ENCODE assay signal across 2 cellular contexts in the genomic region with DNA sequence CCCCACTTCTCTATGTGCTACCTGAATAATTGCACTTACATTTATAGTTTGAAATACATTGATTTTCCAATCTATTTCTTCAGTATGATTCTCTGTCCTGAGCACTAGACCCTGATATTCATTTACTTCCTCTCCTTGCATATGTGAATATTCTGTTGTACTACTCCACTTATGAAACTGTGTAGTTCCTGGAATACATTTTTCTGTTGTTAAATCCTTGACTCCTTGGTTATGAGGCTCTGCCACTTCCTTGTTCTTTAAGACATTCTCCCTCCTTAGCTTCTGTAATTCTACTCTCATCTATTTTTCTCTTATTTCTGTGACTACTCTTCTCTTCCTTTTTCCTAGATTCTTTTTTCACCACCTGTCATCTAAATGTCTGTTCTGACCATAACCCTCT.
TF ChIP-seq lines count a peak whose summit lies in the region.

No MANE protein-coding gene starts in this region.

TF ChIP-seq in K562, 482 proteins besides CTCF, POLR2A, EP300 and RAD21 (continued from another document):
- no peak for TF ChIP-seq BRD4 (IDR thresholded peaks at IDR 0.05)

TF ChIP-seq in SK-N-SH treated with all-trans-retinoic acid at 6 μM for 48 hours, 23 proteins besides CTCF, POLR2A, EP300 and RAD21 (continued from another document):
- TF ChIP-seq, protein P1, sequence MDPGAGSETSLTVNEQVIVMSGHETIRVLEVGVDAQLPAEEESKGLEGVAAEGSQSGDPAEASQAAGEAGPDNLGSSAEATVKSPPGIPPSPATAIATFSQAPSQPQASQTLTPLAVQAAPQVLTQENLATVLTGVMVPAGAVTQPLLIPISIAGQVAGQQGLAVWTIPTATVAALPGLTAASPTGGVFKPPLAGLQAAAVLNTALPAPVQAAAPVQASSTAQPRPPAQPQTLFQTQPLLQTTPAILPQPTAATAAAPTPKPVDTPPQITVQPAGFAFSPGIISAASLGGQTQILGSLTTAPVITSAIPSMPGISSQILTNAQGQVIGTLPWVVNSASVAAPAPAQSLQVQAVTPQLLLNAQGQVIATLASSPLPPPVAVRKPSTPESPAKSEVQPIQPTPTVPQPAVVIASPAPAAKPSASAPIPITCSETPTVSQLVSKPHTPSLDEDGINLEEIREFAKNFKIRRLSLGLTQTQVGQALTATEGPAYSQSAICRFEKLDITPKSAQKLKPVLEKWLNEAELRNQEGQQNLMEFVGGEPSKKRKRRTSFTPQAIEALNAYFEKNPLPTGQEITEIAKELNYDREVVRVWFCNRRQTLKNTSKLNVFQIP (CRISPR knock-in tag; IDR thresholded peaks at IDR 0.05; ENCODE audit: borderline replicate concordance, low read depth): no peak
- no peak for TF ChIP-seq OSR1 (CRISPR knock-in tag; IDR thresholded peaks at IDR 0.05)
- no peak for TF ChIP-seq CREB5 (CRISPR knock-in tag; IDR thresholded peaks at IDR 0.05; ENCODE audit: low read depth)
- TF ChIP-seq ZNF8 (CRISPR knock-in tag; IDR thresholded peaks at IDR 0.05): no peak
- TF ChIP-seq RARB (CRISPR knock-in tag; IDR thresholded peaks at IDR 0.05): no peak
- TF ChIP-seq ZNF70 (CRISPR knock-in tag; IDR thresholded peaks at IDR 0.05): no peak
- no peak for TF ChIP-seq TCF4 (CRISPR knock-in tag; IDR thresholded peaks at IDR 0.05; ENCODE audit: borderline replicate concordance)
- TF ChIP-seq BACH2 (CRISPR knock-in tag; IDR thresholded peaks at IDR 0.05; ENCODE audit: borderline replicate concordance): no peak
- no peak for TF ChIP-seq ARNTL (CRISPR knock-in tag; IDR thresholded peaks at IDR 0.05; ENCODE audit: borderline replicate concordance, low read depth)
- no peak for TF ChIP-seq ZNF565 (CRISPR knock-in tag; conservative IDR thresholded peaks at IDR 0.05; ENCODE audit: low read depth)
- TF ChIP-seq, protein P2, sequence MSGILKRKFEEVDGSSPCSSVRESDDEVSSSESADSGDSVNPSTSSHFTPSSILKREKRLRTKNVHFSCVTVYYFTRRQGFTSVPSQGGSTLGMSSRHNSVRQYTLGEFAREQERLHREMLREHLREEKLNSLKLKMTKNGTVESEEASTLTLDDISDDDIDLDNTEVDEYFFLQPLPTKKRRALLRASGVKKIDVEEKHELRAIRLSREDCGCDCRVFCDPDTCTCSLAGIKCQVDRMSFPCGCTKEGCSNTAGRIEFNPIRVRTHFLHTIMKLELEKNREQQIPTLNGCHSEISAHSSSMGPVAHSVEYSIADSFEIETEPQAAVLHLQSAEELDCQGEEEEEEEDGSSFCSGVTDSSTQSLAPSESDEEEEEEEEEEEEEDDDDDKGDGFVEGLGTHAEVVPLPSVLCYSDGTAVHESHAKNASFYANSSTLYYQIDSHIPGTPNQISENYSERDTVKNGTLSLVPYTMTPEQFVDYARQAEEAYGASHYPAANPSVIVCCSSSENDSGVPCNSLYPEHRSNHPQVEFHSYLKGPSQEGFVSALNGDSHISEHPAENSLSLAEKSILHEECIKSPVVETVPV (CRISPR knock-in tag; IDR thresholded peaks at IDR 0.05): no peak
- TF ChIP-seq ZFP30 (CRISPR knock-in tag; IDR thresholded peaks at IDR 0.05): no peak
- TF ChIP-seq GLIS3 (CRISPR knock-in tag; IDR thresholded peaks at IDR 0.05): no peak
